40 cellular contexts compared by ENCODE assay signal in genomic region chrX:14564058-14564457, GRCh38. TPM values are rescaled to one million over a fixed set of nuclear protein-coding genes. Genes with fewer than 3 reads are reported as not detected.
"Had no signal": no experiment of that assay in that cellular context is flagged by ENCODE, and none has a peak within 500 bp of the region (broad histone marks: within the 10 kb centered on the region; RNA-seq: fewer than 3 reads in every experiment).

No MANE protein-coding gene starts in this region.

- H3K4me1 Mint-ChIP-seq: activated naive CD4-positive, alpha-beta T cell treated with anti-CD3 and anti-CD28 coated beads, Interleukin-2, amount 10 ng/mL, durations not matched to agents 7 days and 5 days; activated naive CD4-positive, alpha-beta T cell treated with anti-CD3 and anti-CD28 coated beads, Interleukin-2, amount 50 U/mL, for 24 hours; activated naive CD8-positive, alpha-beta T cell treated with anti-CD3 and anti-CD28 coated beads for 36 hours; activated naive CD8-positive, alpha-beta T cell treated with anti-CD3 and anti-CD28 coated beads, Interleukin-2, amount 10 ng/mL, durations not matched to agents 7 days and 5 days; activated naive CD8-positive, alpha-beta T cell treated with anti-CD3 and anti-CD28 coated beads, Interleukin-2, amount 50 U/mL, for 24 hours; activated T-helper 17 cell treated with anti-CD3 and anti-CD28 coated beads, Interleukin-2, amount 50 U/mL, for 72 hours; brain; central memory CD8-positive, alpha-beta T cell had no signal

- H3K27ac Mint-ChIP-seq: activated naive CD4-positive, alpha-beta T cell treated with anti-CD3 and anti-CD28 coated beads for 36 hours; activated naive CD4-positive, alpha-beta T cell treated with anti-CD3 and anti-CD28 coated beads, Interleukin-2, amount 10 ng/mL, durations not matched to agents 7 days and 5 days; activated naive CD4-positive, alpha-beta T cell treated with anti-CD3 and anti-CD28 coated beads, Interleukin-2, amount 50 U/mL, for 24 hours; activated naive CD8-positive, alpha-beta T cell; activated naive CD8-positive, alpha-beta T cell treated with anti-CD3 and anti-CD28 coated beads for 36 hours; activated naive CD8-positive, alpha-beta T cell treated with anti-CD3 and anti-CD28 coated beads, Interleukin-2, amount 10 ng/mL, durations not matched to agents 7 days and 5 days; activated naive CD8-positive, alpha-beta T cell treated with anti-CD3 and anti-CD28 coated beads, Interleukin-2, amount 50 U/mL, for 24 hours; activated T-cell treated with anti-CD3 and anti-CD28 coated beads, Interleukin-2, amount 50 U/mL, for 24 hours; activated T-cell treated with anti-CD3 and anti-CD28 coated beads, Interleukin-2, amount 50 U/mL, for 72 hours; activated T-helper 1 cell treated with anti-CD3 and anti-CD28 coated beads, Interleukin-12 subunit alpha, Interleukin-12 subunit beta, Interleukin-2, Interleukin-4 antibody, amounts not matched to agents 30 ng/mL and 10 ng/mL and 1 ng/mL, durations not matched to agents 14 hours and 24 hours and 36 hours; activated T-helper 17 cell treated with anti-CD3 and anti-CD28 coated beads, Interleukin-2, amount 50 U/mL, for 72 hours; activated T-helper 2 cell treated with anti-CD3 and anti-CD28 coated beads, Interferon-gamma antibody, Interleukin-2, Interleukin-4, amounts not matched to agents 10 μg/mL and 5 μg/mL and 100 μg/mL, durations not matched to agents 14 hours and 24 hours and 36 hours; brain had no signal

- H3K27me3 ChIP-seq: adrenal gland, ascending aorta, body of pancreas, brain microvascular endothelial cell, cardiac muscle cell had no signal

- H3K9me3 ChIP-seq: adrenal gland, body of pancreas had no signal

- H3K36me3 ChIP-seq: adrenal gland, ascending aorta, brain microvascular endothelial cell, breast epithelium, cardiac muscle cell had no signal

- H3K27ac ChIP-seq: adrenal gland, ascending aorta, body of pancreas, brain microvascular endothelial cell, breast epithelium, cardiac muscle cell had no signal

- H3K4me3 Mint-ChIP-seq: activated naive CD4-positive, alpha-beta T cell treated with anti-CD3 and anti-CD28 coated beads for 36 hours; activated naive CD4-positive, alpha-beta T cell treated with anti-CD3 and anti-CD28 coated beads, Interleukin-2, amount 10 ng/mL, durations not matched to agents 7 days and 5 days; activated naive CD4-positive, alpha-beta T cell treated with anti-CD3 and anti-CD28 coated beads, Interleukin-2, amount 50 U/mL, for 24 hours; activated naive CD8-positive, alpha-beta T cell; activated naive CD8-positive, alpha-beta T cell treated with anti-CD3 and anti-CD28 coated beads for 36 hours; activated naive CD8-positive, alpha-beta T cell treated with anti-CD3 and anti-CD28 coated beads, Interleukin-2, amount 10 ng/mL, durations not matched to agents 7 days and 5 days; activated naive CD8-positive, alpha-beta T cell treated with anti-CD3 and anti-CD28 coated beads, Interleukin-2, amount 50 U/mL, for 24 hours; activated T-cell treated with anti-CD3 and anti-CD28 coated beads, Interleukin-2, amount 50 U/mL, for 24 hours; activated T-cell treated with anti-CD3 and anti-CD28 coated beads, Interleukin-2, amount 50 U/mL, for 4 hours; activated T-cell treated with anti-CD3 and anti-CD28 coated beads, Interleukin-2, amount 50 U/mL, for 72 hours; activated T-helper 1 cell treated with anti-CD3 and anti-CD28 coated beads, Interleukin-12 subunit alpha, Interleukin-12 subunit beta, Interleukin-2, Interleukin-4 antibody, amounts not matched to agents 30 ng/mL and 10 ng/mL and 1 ng/mL, durations not matched to agents 14 hours and 24 hours and 36 hours; activated T-helper 17 cell treated with anti-CD3 and anti-CD28 coated beads, Interleukin-2, amount 50 U/mL, for 72 hours; brain; central memory CD8-positive, alpha-beta T cell had no signal

- ATAC-seq: activated naive CD4-positive, alpha-beta T cell treated with anti-CD3 and anti-CD28 coated beads, Interleukin-2, amount 50 U/mL, for 72 hours; activated naive CD8-positive, alpha-beta T cell treated with anti-CD3 and anti-CD28 coated beads, Interleukin-2, amount 50 U/mL, for 24 hours; activated T-cell treated with anti-CD3 and anti-CD28 coated beads, Interleukin-2, amount 50 U/mL, for 4 hours; activated T-cell treated with anti-CD3 and anti-CD28 coated beads, Interleukin-2, amount 50 U/mL, for 72 hours; activated T-helper 17 cell treated with anti-CD3 and anti-CD28 coated beads, Interleukin-2, amount 50 U/mL, for 72 hours; body of pancreas had no signal

- H3K4me3 ChIP-seq: adrenal gland, ascending aorta, body of pancreas, breast epithelium, cardiac muscle cell had no signal

- DNase-seq: activated effector memory CD4-positive, alpha-beta T cell treated with anti-CD3 and anti-CD28 coated beads, Interleukin-2, amount 50 U/mL, for 16 hours; activated effector memory CD4-positive, alpha-beta T cell treated with Interleukin-2 at 50 U/mL for 16 hours; activated gamma-delta T cell; activated gamma-delta T cell treated with Interleukin-2 at 50 U/mL for 16 hours; activated naive CD4-positive, alpha-beta T cell; activated naive CD4-positive, alpha-beta T cell treated with anti-CD3 and anti-CD28 coated beads for 36 hours; activated naive CD4-positive, alpha-beta T cell treated with anti-CD3 and anti-CD28 coated beads, Interleukin-2, amount 10 ng/mL, durations not matched to agents 7 days and 5 days; activated naive CD4-positive, alpha-beta T cell treated with anti-CD3 and anti-CD28 coated beads, Interleukin-2, amount 50 U/mL, for 16 hours; activated naive CD4-positive, alpha-beta T cell treated with Interleukin-2 at 50 U/mL for 16 hours; activated naive CD8-positive, alpha-beta T cell treated with anti-CD3 and anti-CD28 coated beads for 36 hours; activated naive CD8-positive, alpha-beta T cell treated with anti-CD3 and anti-CD28 coated beads, Interleukin-2, amount 10 ng/mL, durations not matched to agents 7 days and 5 days; activated naive CD8-positive, alpha-beta T cell treated with anti-CD3 and anti-CD28 coated beads, Interleukin-2, amount 50 U/mL, for 24 hours; activated T-cell treated with anti-CD3 and anti-CD28 coated beads, Interleukin-2, amount 50 U/mL, for 24 hours; activated T-cell treated with anti-CD3 and anti-CD28 coated beads, Interleukin-2, amount 50 U/mL, for 4 hours; activated T-cell treated with anti-CD3 and anti-CD28 coated beads, Interleukin-2, amount 50 U/mL, for 48 hours; activated T-cell treated with anti-CD3 and anti-CD28 coated beads, Interleukin-2, amount 50 U/mL, for 72 hours; adrenal gland; amniotic stem cell; amygdala; anterior cingulate cortex; aorta; body of pancreas; brain microvascular endothelial cell; caudate nucleus; central memory CD4-positive, alpha-beta T cell; cerebellar nuclear complex had no signal

- H3K4me1 ChIP-seq: adrenal gland, ascending aorta, body of pancreas, breast epithelium had no signal

- H3K27me3 Mint-ChIP-seq: activated naive CD4-positive, alpha-beta T cell treated with anti-CD3 and anti-CD28 coated beads, Interleukin-2, amount 10 ng/mL, durations not matched to agents 7 days and 5 days; activated naive CD8-positive, alpha-beta T cell treated with anti-CD3 and anti-CD28 coated beads for 36 hours; activated naive CD8-positive, alpha-beta T cell treated with anti-CD3 and anti-CD28 coated beads, Interleukin-2, amount 10 ng/mL, durations not matched to agents 7 days and 5 days; activated naive CD8-positive, alpha-beta T cell treated with anti-CD3 and anti-CD28 coated beads, Interleukin-2, amount 50 U/mL, for 24 hours; brain; central memory CD8-positive, alpha-beta T cell had no signal

- FAIRE-seq: bronchial epithelial cell had no signal

- H3K9me3 Mint-ChIP-seq: activated naive CD4-positive, alpha-beta T cell treated with anti-CD3 and anti-CD28 coated beads for 36 hours; activated naive CD4-positive, alpha-beta T cell treated with anti-CD3 and anti-CD28 coated beads, Interleukin-2, amount 10 ng/mL, durations not matched to agents 7 days and 5 days; activated naive CD8-positive, alpha-beta T cell treated with anti-CD3 and anti-CD28 coated beads, Interleukin-2, amount 10 ng/mL, durations not matched to agents 7 days and 5 days; activated T-helper 1 cell treated with anti-CD3 and anti-CD28 coated beads, Interleukin-12 subunit alpha, Interleukin-12 subunit beta, Interleukin-2, Interleukin-4 antibody, amounts not matched to agents 30 ng/mL and 10 ng/mL and 1 ng/mL, durations not matched to agents 14 hours and 24 hours and 36 hours; activated T-helper 17 cell treated with anti-CD3 and anti-CD28 coated beads, Interleukin-2, amount 50 U/mL, for 72 hours had no signal

- H3K36me3 Mint-ChIP-seq: activated naive CD4-positive, alpha-beta T cell treated with anti-CD3 and anti-CD28 coated beads, Interleukin-2, amount 10 ng/mL, durations not matched to agents 7 days and 5 days; activated naive CD4-positive, alpha-beta T cell treated with anti-CD3 and anti-CD28 coated beads, Interleukin-2, amount 50 U/mL, for 24 hours; activated naive CD8-positive, alpha-beta T cell; activated naive CD8-positive, alpha-beta T cell treated with anti-CD3 and anti-CD28 coated beads for 36 hours; activated naive CD8-positive, alpha-beta T cell treated with anti-CD3 and anti-CD28 coated beads, Interleukin-2, amount 10 ng/mL, durations not matched to agents 7 days and 5 days had no signal

RNA-seq across cellular contexts. Expression of gene GLRA2, which starts 34.7 kb away (rescaled TPM):
- total RNA-seq: activated naive CD4-positive, alpha-beta T cell treated with anti-CD3 and anti-CD28 coated beads for 36 hours; activated naive CD4-positive, alpha-beta T cell treated with anti-CD3 and anti-CD28 coated beads, Interleukin-2, amount 50 U/mL, for 72 hours; activated naive CD8-positive, alpha-beta T cell treated with anti-CD3 and anti-CD28 coated beads for 36 hours; activated naive CD8-positive, alpha-beta T cell treated with anti-CD3 and anti-CD28 coated beads, Interleukin-2, amount 10 ng/mL, durations not matched to agents 7 days and 5 days; activated T-cell treated with anti-CD3 and anti-CD28 coated beads, Interleukin-2, amount 50 U/mL, for 4 hours; activated T-cell treated with anti-CD3 and anti-CD28 coated beads, Interleukin-2, amount 50 U/mL, for 72 hours; activated T-helper 1 cell treated with anti-CD3 and anti-CD28 coated beads, Interleukin-12 subunit alpha, Interleukin-12 subunit beta, Interleukin-2, Interleukin-4 antibody, amounts not matched to agents 30 ng/mL and 10 ng/mL and 1 ng/mL, durations not matched to agents 14 hours and 24 hours and 36 hours; activated T-helper 17 cell treated with anti-CD3 and anti-CD28 coated beads, Interleukin-2, amount 50 U/mL, for 72 hours; activated T-helper 2 cell treated with anti-CD3 and anti-CD28 coated beads, Interferon-gamma antibody, Interleukin-2, Interleukin-4, amounts not matched to agents 10 μg/mL and 5 μg/mL and 100 μg/mL, durations not matched to agents 14 hours and 24 hours and 36 hours; aorta; ascending aorta; body of pancreas; breast epithelium; bronchial epithelial cell; cardiac septum; chondrocyte had no signal
